ENCODE assay signal across 10 cellular contexts in genomic region chr15:71748327-71748726, GRCh38.
DNase-seq lines count a peak whose midpoint lies in the region; ATAC-seq and TF ChIP-seq lines count a peak whose summit lies in the region.
"Had no signal": no experiment of that assay in that cellular context is flagged by ENCODE, and none has a peak within 500 bp of the region (broad histone marks: within the 10 kb centered on the region; RNA-seq: fewer than 3 reads in every experiment).

No MANE protein-coding gene starts in this region.

- in situ Hi-C loops in astrocyte of the cerebellum (cut with HindIII; ENCODE audit: low sequenced_read_pairs), result no loop called here

- H3K36me3 ChIP-seq in BLaER1 (no peaks in the 10 kb centered on the region), liver (ENCODE audit: control insufficient read depth in 4 of 4, insufficient read depth in 3 of 4, low read depth in 1 of 4, low read length in 3 of 4) (peaks cover 0 to 5% (median 2%) of the 10 kb centered on the region in 4 donors)
- H3K36me3 ChIP-seq: upper lobe of right lung had no signal

- H3K27me3 ChIP-seq in BLaER1 (no peaks in the 10 kb centered on the region), liver (ENCODE audit: control insufficient read depth in 4 of 4, insufficient read depth in 4 of 4, low read length in 3 of 4) (no peaks in the 10 kb centered on the region)
- H3K27me3 ChIP-seq: upper lobe of right lung had no signal

- peak overlapping the region; percentile 86 for H3K4me2 ChIP-seq in BLaER1

- H3K4me1 ChIP-seq in BLaER1 (peaks cover 71% of the 10 kb centered on the region), liver (ENCODE audit: control insufficient read depth in 4 of 4, insufficient read depth in 4 of 4, low read length in 3 of 4) (peaks cover 2 to 13% (median 6%) of the 10 kb centered on the region in 4 donors)

- TF ChIP-seq RAD21 in liver (IDR thresholded peaks at IDR 0.05), result no peak

- no peaks in the 10 kb centered on the region for H4K20me1 ChIP-seq in BLaER1

- peak overlapping the region; percentile 40; the same call in 1 of the 2 replicates for H3K9ac ChIP-seq in BLaER1
- no peak overlapping the region for H3K9ac ChIP-seq in liver (ENCODE audit: low read depth in 1 of 2, low read length in 2 of 2)

- ATAC-seq in GM19035 (IDR thresholded peaks at IDR 0.05; ENCODE audit: unreplicated experiment), result no peak
- no peak for ATAC-seq in GM18517 (IDR thresholded peaks at IDR 0.05; ENCODE audit: unreplicated experiment)

- H3K9me3 ChIP-seq in BLaER1 (no peaks in the 10 kb centered on the region), liver (ENCODE audit: control insufficient read depth in 4 of 4, low read length in 3 of 4) (no peaks in the 10 kb centered on the region)
- H3K9me3 ChIP-seq: upper lobe of right lung had no signal

- DNase-seq in HT1080 (ENCODE audit: low read depth) (peak; percentile 94), astrocyte of the cerebellum (ENCODE audit: low read depth) (peak; percentile 63), AG08396 (ENCODE audit: low spot score) (no peak)
- no peak for DNase-seq in effector CD8-positive, alpha-beta T cell (lab: John Stamatoyannopoulos, UW)
- DNase-seq: NCI-H2029 treated with DMSO at 0.1 percent for 48 hours, upper lobe of right lung had no signal

- H3K4me3 ChIP-seq in BLaER1 (peak overlapping the region; percentile 47; the same call in 1 of the 2 replicates), astrocyte of the cerebellum (ENCODE audit: low read depth, low read length) (no peak overlapping the region), liver (ENCODE audit: low read depth in 1 of 3, low read length in 3 of 3) (no peak overlapping the region)
- H3K4me3 ChIP-seq: upper lobe of right lung had no signal

- TF ChIP-seq CTCF in astrocyte of the cerebellum (IDR thresholded peaks at IDR 0.05; ENCODE audit: low read depth, low read length, missing control alignments) (no peak), liver (IDR thresholded peaks at IDR 0.05; ENCODE audit: low read depth, low read length, missing input control) (no peak)

- 96% methylated on average over 16 of the region's 16 CpGs for WGBS in liver

- H3K27ac ChIP-seq in BLaER1 (peak overlapping the region; percentile 55), liver (ENCODE audit: low read depth in 1 of 2, low read length in 2 of 2) (peak overlapping the region; percentile 14 to 63)
- H3K27ac ChIP-seq: upper lobe of right lung had no signal

TF ChIP-seq in liver, 16 proteins besides CTCF, POLR2A, EP300 and RAD21:
- no peak for TF ChIP-seq YY1 (IDR thresholded peaks at IDR 0.05)
- no peak for TF ChIP-seq NR2F2 (IDR thresholded peaks at IDR 0.05)
- no peak for TF ChIP-seq HNF4A (conservative IDR thresholded peaks at IDR 0.05)
- TF ChIP-seq FOXA1 (IDR thresholded peaks at IDR 0.05), result no peak
- no peak for TF ChIP-seq GABPA (IDR thresholded peaks at IDR 0.05 in 1 of 2, conservative IDR thresholded peaks at IDR 0.05 in 1 of 2)
- TF ChIP-seq FOXA2 (IDR thresholded peaks at IDR 0.05), result no peak

Comparison
In these comparisons a context has a peak if more than half of its experiments do, and no peak if none do; other contexts are left out.
1. DNase-seq: peak in HT1080 (single experiment) and astrocyte of the cerebellum (single experiment); none in AG08396 (single experiment) and effector CD8-positive, alpha-beta T cell (single experiment).